Comparison of ENCODE assay signal across 33 cellular contexts in the genomic region with DNA sequence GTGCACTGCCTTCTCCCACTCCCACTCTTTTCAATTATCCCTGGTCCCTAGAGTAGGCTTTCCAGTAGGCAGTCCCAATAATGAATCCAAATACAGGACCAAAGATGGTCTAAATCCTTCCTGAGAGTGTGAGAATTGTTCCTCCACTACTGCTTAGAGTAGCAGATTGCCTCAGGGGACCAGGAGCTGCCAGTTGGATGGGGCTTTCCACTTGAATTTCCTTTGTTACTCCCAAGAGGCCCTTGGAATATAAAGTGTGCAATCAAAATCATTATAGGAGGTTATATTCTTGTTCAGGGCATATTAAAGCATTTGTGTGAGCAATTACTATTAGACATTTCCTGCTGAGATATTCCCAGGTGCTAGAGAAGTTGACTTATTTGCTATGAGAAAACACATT.
DNase-seq lines count a peak whose midpoint lies in the region; ATAC-seq and TF ChIP-seq lines count a peak whose summit lies in the region.
"Had no signal": no experiment of that assay in that cellular context is flagged by ENCODE, and none has a peak within 500 bp of the region (broad histone marks: within the 10 kb centered on the region; RNA-seq: fewer than 3 reads in every experiment).

No MANE protein-coding gene starts in this region.

- H3K4me3 Mint-ChIP-seq in T-helper 2 cell treated with Interferon-gamma antibody and Interleukin-4, amounts not matched to agents 5 μg/mL and 100 μg/mL, for 36 hours: no peak overlapping the region
- H3K4me3 Mint-ChIP-seq: activated T-cell treated with anti-CD3 and anti-CD28 coated beads, Interleukin-2, amount 50 U/mL, for 72 hours; CD4-positive, alpha-beta memory T cell; HFFc6; mesothelial cell of epicardium; naive B cell; stimulated activated naive CD8-positive, alpha-beta T cell treated with anti-CD3 and anti-CD28 coated beads, Interleukin-15, Interleukin-2, amounts not matched to agents 100 ng/mL and 50 ng/mL, for 24 hours had no signal

- no peak overlapping the region for H3K27ac ChIP-seq in foreskin keratinocyte
- H3K27ac ChIP-seq: 22Rv1, body of pancreas, GM23248, neutrophil, PC-9, prostate gland, thoracic aorta, vagina had no signal

- no peaks in the 10 kb centered on the region for H3K36me3 Mint-ChIP-seq in T-helper 2 cell treated with Interferon-gamma antibody and Interleukin-4, amounts not matched to agents 5 μg/mL and 100 μg/mL, for 36 hours (ENCODE audit: low read depth)
- H3K36me3 Mint-ChIP-seq: CD4-positive, alpha-beta memory T cell; mesothelial cell of epicardium; naive B cell had no signal

- peak; percentile 42 for ATAC-seq in foreskin keratinocyte
- ATAC-seq: activated T-cell treated with anti-CD3 and anti-CD28 coated beads, Interleukin-2, amount 50 U/mL, for 72 hours; body of pancreas; GM12878; HepG2 had no signal

- no peaks in the 10 kb centered on the region for H3K9me3 Mint-ChIP-seq in T-helper 2 cell treated with Interferon-gamma antibody and Interleukin-4, amounts not matched to agents 5 μg/mL and 100 μg/mL, for 36 hours
- H3K9me3 Mint-ChIP-seq: activated T-cell treated with anti-CD3 and anti-CD28 coated beads, Interleukin-2, amount 50 U/mL, for 72 hours; mesothelial cell of epicardium; stimulated activated naive CD8-positive, alpha-beta T cell treated with anti-CD3 and anti-CD28 coated beads, Interleukin-15, Interleukin-2, amounts not matched to agents 100 ng/mL and 50 ng/mL, for 24 hours had no signal

- no peaks in the 10 kb centered on the region for H3K27me3 Mint-ChIP-seq in T-helper 2 cell treated with Interferon-gamma antibody and Interleukin-4, amounts not matched to agents 5 μg/mL and 100 μg/mL, for 36 hours (ENCODE audit: low read depth)
- H3K27me3 Mint-ChIP-seq: CD4-positive, alpha-beta memory T cell; naive B cell had no signal

- H3K4me3 ChIP-seq in H7 (ENCODE audit: insufficient read depth, low read depth, low read length): no peak overlapping the region
- H3K4me3 ChIP-seq: body of pancreas, GM12878, GM23248, PC-9, prostate gland, thoracic aorta, vagina had no signal

- DNase-seq in NCI-H1436 (lab: John Stamatoyannopoulos, UW) (peak; percentile 53), NCI-H1436 treated with DMSO at 0.1 percent for 48 hours (lab: John Stamatoyannopoulos, UW) (no peak), NCI-H1417 (lab: John Stamatoyannopoulos, UW) (peak in 2 of 3 experiments; percentile 68 to 94), NCI-H2227 (lab: John Stamatoyannopoulos, UW; ENCODE audit: unreplicated experiment) (peak; percentile 19), foreskin keratinocyte (no peak), occipital lobe (lab: John Stamatoyannopoulos, UW) (no peak), H7 (no peak)
- DNase-seq in T-helper 2 cell treated with Interferon-gamma antibody and Interleukin-4, amounts not matched to agents 5 μg/mL and 100 μg/mL, for 36 hours (ENCODE audit: low spot score): no peak
- DNase-seq: activated CD4-positive, CD25-positive, alpha-beta regulatory T cell; activated naive CD4-positive, alpha-beta T cell treated with Interleukin-2 at 50 U/mL for 16 hours; activated T-cell treated with anti-CD3 and anti-CD28 coated beads, Interleukin-2, amount 50 U/mL, for 72 hours; AML-193; body of pancreas; CD4-positive, alpha-beta memory T cell; DMS 273 treated with DMSO at 0.1 percent for 48 hours; EL; GM23248; HFFc6; islet precursor cell; Karpas-422; naive B cell; NK-92 treated with Interleukin-12 subunit alpha and Interleukin-12 subunit beta, amount 100 ng/mL, for 24 hours; PC-9; SHP77 had no signal

- no peaks in the 10 kb centered on the region for H3K4me1 ChIP-seq in foreskin keratinocyte
- H3K4me1 ChIP-seq: prostate gland, vagina had no signal

- H3K27me3 ChIP-seq in foreskin keratinocyte (no peaks in the 10 kb centered on the region), H7 (ENCODE audit: control insufficient read depth, insufficient read depth, low read length) (no peaks in the 10 kb centered on the region)
- H3K27me3 ChIP-seq: body of pancreas, neutrophil, vagina had no signal

- no peaks in the 10 kb centered on the region for H3K36me3 ChIP-seq in H7 (replicated peaks; ENCODE audit: control insufficient read depth, insufficient read depth, low read length)
- H3K36me3 ChIP-seq: neutrophil, prostate gland, thoracic aorta, vagina had no signal

- H3K27ac Mint-ChIP-seq in T-helper 2 cell treated with Interferon-gamma antibody and Interleukin-4, amounts not matched to agents 5 μg/mL and 100 μg/mL, for 36 hours: no peak overlapping the region
- H3K27ac Mint-ChIP-seq: activated T-cell treated with anti-CD3 and anti-CD28 coated beads, Interleukin-2, amount 50 U/mL, for 72 hours; CD4-positive, alpha-beta memory T cell; HFFc6; mesothelial cell of epicardium; naive B cell; stimulated activated naive CD8-positive, alpha-beta T cell treated with anti-CD3 and anti-CD28 coated beads, Interleukin-15, Interleukin-2, amounts not matched to agents 100 ng/mL and 50 ng/mL, for 24 hours had no signal

- TF ChIP-seq CTCF in foreskin keratinocyte (conservative IDR thresholded peaks at IDR 0.05): no peak

- no peaks in the 10 kb centered on the region for H3K4me1 Mint-ChIP-seq in T-helper 2 cell treated with Interferon-gamma antibody and Interleukin-4, amounts not matched to agents 5 μg/mL and 100 μg/mL, for 36 hours (ENCODE audit: low read depth)
- H3K4me1 Mint-ChIP-seq: CD4-positive, alpha-beta memory T cell; mesothelial cell of epicardium; naive B cell had no signal

Comparison
In these comparisons a context has a peak if more than half of its experiments do, and no peak if none do; other contexts are left out.
1. DNase-seq: peak in NCI-H1436 (single experiment), NCI-H1417 (2 of 3) and NCI-H2227 (single experiment); none in NCI-H1436 treated with DMSO at 0.1 percent for 48 hours (single experiment), foreskin keratinocyte (0 of 2), T-helper 2 cell treated with Interferon-gamma antibody and Interleukin-4, amounts not matched to agents 5 μg/mL and 100 μg/mL, for 36 hours (single experiment), occipital lobe (single experiment) and H7 (single experiment).